In the genomic region with DNA sequence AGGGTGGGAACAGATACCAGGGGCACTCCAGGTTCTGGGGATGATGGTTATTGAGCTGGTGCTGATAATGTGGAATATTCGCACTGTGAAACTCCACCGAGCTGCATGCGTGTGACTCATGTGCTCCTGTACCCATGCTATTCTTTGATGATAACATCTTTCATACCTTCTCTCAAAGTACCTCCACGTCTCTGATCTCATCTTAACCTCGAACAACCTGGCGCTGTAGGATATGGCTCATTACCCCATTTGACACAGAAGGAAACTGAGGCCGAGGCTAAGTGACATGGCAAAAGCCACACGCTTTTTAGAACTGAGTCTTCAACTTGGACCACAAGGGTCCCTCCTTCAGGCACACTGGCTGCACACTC, we compare ENCODE assay signal across 11 cellular contexts. TPM values are rescaled to one million over a fixed set of nuclear protein-coding genes. Genes with fewer than 3 reads are reported as not detected.
DNase-seq lines count a peak whose midpoint lies in the region; ATAC-seq lines count a peak whose summit lies in the region.
"Had no signal": no experiment of that assay in that cellular context is flagged by ENCODE, and none has a peak within 500 bp of the region (broad histone marks: within the 10 kb centered on the region; RNA-seq: fewer than 3 reads in every experiment).

No MANE protein-coding gene starts in this region.

- CTCF ChIA-PET in activated CD4-positive, alpha-beta memory T cell treated with anti-CD3 and anti-CD28 coated beads for 36 hours (lab: Charles Lee), result interaction anchor here (0.6 to 3.1 kb wide), 6 partner anchors 13 to 293 kb away, joined by 3 to 18 read pairs (median 3); no protein-coding TSS in a partner anchor
- CTCF ChIA-PET in activated CD4-positive, alpha-beta memory T cell treated with anti-CD3 and anti-CD28 coated beads, Interleukin-2, amount 10 ng/mL, durations not matched to agents 7 days and 5 days (lab: Charles Lee), result interaction anchor here (1.1 to 1.5 kb wide), 3 partner anchors 13 to 119 kb away, joined by 3 to 5 read pairs (median 4); no protein-coding TSS in a partner anchor

- H3K27ac ChIP-seq in angular gyrus (ENCODE audit: low read depth, low read length) (peak overlapping the region; percentile 8), temporal lobe (ENCODE audit: low read depth, low read length) (peak overlapping the region; percentile 12)

- H3K27me3 Mint-ChIP-seq in activated CD4-positive, alpha-beta memory T cell treated with anti-CD3 and anti-CD28 coated beads for 36 hours, result peaks cover 13% of the 10 kb centered on the region
- H3K27me3 Mint-ChIP-seq in activated CD4-positive, alpha-beta memory T cell treated with anti-CD3 and anti-CD28 coated beads, Interleukin-2, amount 10 ng/mL, durations not matched to agents 7 days and 5 days, result peaks cover 25% of the 10 kb centered on the region
- H3K27me3 Mint-ChIP-seq in naive thymus-derived CD8-positive, alpha-beta T cell, result peaks cover 0 to 6% (median 4%) of the 10 kb centered on the region in 5 donors

- peak overlapping the region; percentile 35 for H3K27ac Mint-ChIP-seq in activated CD4-positive, alpha-beta memory T cell treated with anti-CD3 and anti-CD28 coated beads for 36 hours
- H3K27ac Mint-ChIP-seq in activated CD4-positive, alpha-beta memory T cell treated with anti-CD3 and anti-CD28 coated beads, Interleukin-2, amount 10 ng/mL, durations not matched to agents 7 days and 5 days, result no peak overlapping the region
- no peak overlapping the region for H3K27ac Mint-ChIP-seq in naive thymus-derived CD8-positive, alpha-beta T cell

- no peak overlapping the region for H3K4me3 Mint-ChIP-seq in activated CD4-positive, alpha-beta memory T cell treated with anti-CD3 and anti-CD28 coated beads for 36 hours
- no peak overlapping the region for H3K4me3 Mint-ChIP-seq in activated CD4-positive, alpha-beta memory T cell treated with anti-CD3 and anti-CD28 coated beads, Interleukin-2, amount 10 ng/mL, durations not matched to agents 7 days and 5 days
- no peak overlapping the region for H3K4me3 Mint-ChIP-seq in naive thymus-derived CD8-positive, alpha-beta T cell

- DNase-seq in activated CD4-positive, alpha-beta memory T cell treated with anti-CD3 and anti-CD28 coated beads for 36 hours, result peak; percentile 57
- no peak for DNase-seq in activated CD4-positive, alpha-beta memory T cell treated with anti-CD3 and anti-CD28 coated beads, Interleukin-2, amount 10 ng/mL, durations not matched to agents 7 days and 5 days
- no peak for DNase-seq in naive thymus-derived CD8-positive, alpha-beta T cell
- no peak for DNase-seq in NAMALWA (ENCODE audit: low spot score)
- DNase-seq in T-helper 9 cell, result no peak
- DNase-seq in RKO (ENCODE audit: low spot score), result no peak
- DNase-seq: activated gamma-delta T cell treated with Interleukin-2 at 50 U/mL for 16 hours, left ventricle myocardium superior, T-helper 1 cell had no signal

- no peaks in the 10 kb centered on the region for H3K36me3 Mint-ChIP-seq in activated CD4-positive, alpha-beta memory T cell treated with anti-CD3 and anti-CD28 coated beads for 36 hours
- no peaks in the 10 kb centered on the region for H3K36me3 Mint-ChIP-seq in activated CD4-positive, alpha-beta memory T cell treated with anti-CD3 and anti-CD28 coated beads, Interleukin-2, amount 10 ng/mL, durations not matched to agents 7 days and 5 days (ENCODE audit: low read depth)
- no peaks in the 10 kb centered on the region for H3K36me3 Mint-ChIP-seq in naive thymus-derived CD8-positive, alpha-beta T cell

- peaks cover 4% of the 10 kb centered on the region for H3K9me3 Mint-ChIP-seq in activated CD4-positive, alpha-beta memory T cell treated with anti-CD3 and anti-CD28 coated beads for 36 hours
- H3K9me3 Mint-ChIP-seq in activated CD4-positive, alpha-beta memory T cell treated with anti-CD3 and anti-CD28 coated beads, Interleukin-2, amount 10 ng/mL, durations not matched to agents 7 days and 5 days, result no peaks in the 10 kb centered on the region
- H3K9me3 Mint-ChIP-seq in naive thymus-derived CD8-positive, alpha-beta T cell, result no peaks in the 10 kb centered on the region

- POLR2A ChIA-PET in activated CD4-positive, alpha-beta memory T cell treated with anti-CD3 and anti-CD28 coated beads for 36 hours (lab: Charles Lee), result interaction anchor here (1.3 kb wide), 1 partner anchor 107 kb away, joined by 4 read pairs; no protein-coding TSS in a partner anchor
- POLR2A ChIA-PET in activated CD4-positive, alpha-beta memory T cell treated with anti-CD3 and anti-CD28 coated beads, Interleukin-2, amount 10 ng/mL, durations not matched to agents 7 days and 5 days (lab: Charles Lee), result interaction anchor here (1.3 kb wide), 1 partner anchor 10 kb away, joined by 6 read pairs; no protein-coding TSS in a partner anchor
- POLR2A ChIA-PET in naive thymus-derived CD8-positive, alpha-beta T cell (lab: Charles Lee), result no interaction called here

- intact Hi-C loops in activated CD4-positive, alpha-beta memory T cell treated with anti-CD3 and anti-CD28 coated beads for 36 hours (cut with micrococcal nuclease), result no loop called here

- H3K4me1 Mint-ChIP-seq in activated CD4-positive, alpha-beta memory T cell treated with anti-CD3 and anti-CD28 coated beads for 36 hours (ENCODE audit: low read depth), result peaks cover 30% of the 10 kb centered on the region
- H3K4me1 Mint-ChIP-seq in activated CD4-positive, alpha-beta memory T cell treated with anti-CD3 and anti-CD28 coated beads, Interleukin-2, amount 10 ng/mL, durations not matched to agents 7 days and 5 days, result peaks cover 8% of the 10 kb centered on the region
- H3K4me1 Mint-ChIP-seq in naive thymus-derived CD8-positive, alpha-beta T cell, result peaks cover 0 to 14% (median 12%) of the 10 kb centered on the region in 4 donors

- peak; percentile 54 to 70 for ATAC-seq in naive thymus-derived CD8-positive, alpha-beta T cell
- ATAC-seq: left ventricle myocardium superior had no signal

RNA-seq across cellular contexts. Expression of gene MRPS23, which starts 30.2 kb away (rescaled TPM):
- 10 to 100 TPM; 58.2 to 64.1 TPM for total RNA-seq in activated CD4-positive, alpha-beta memory T cell treated with anti-CD3 and anti-CD28 coated beads for 36 hours
- 10 to 100 TPM; 30.8 to 35.3 TPM for total RNA-seq in activated CD4-positive, alpha-beta memory T cell treated with anti-CD3 and anti-CD28 coated beads, Interleukin-2, amount 10 ng/mL, durations not matched to agents 7 days and 5 days
- 10 to 100 TPM; 31.6 to 33.7 TPM for total RNA-seq in naive thymus-derived CD8-positive, alpha-beta T cell
- polyA plus RNA-seq in naive thymus-derived CD8-positive, alpha-beta T cell, result 10 to 100 TPM; 41.1 to 42.8 (median 41.6) TPM
- total RNA-seq in temporal lobe, result 17.7 TPM
